Comparison of ENCODE assay signal across 13 cellular contexts in genomic region chr1:3174487-3175247, GRCh38.
DNase-seq lines count a peak whose midpoint lies in the region; ATAC-seq and TF ChIP-seq lines count a peak whose summit lies in the region.
"Had no signal": no experiment of that assay in that cellular context is flagged by ENCODE, and none has a peak within 500 bp of the region (broad histone marks: within the 10 kb centered on the region; RNA-seq: fewer than 3 reads in every experiment).

No MANE protein-coding gene starts in this region.

- H3K36me3 ChIP-seq in upper lobe of right lung = no peaks in the 10 kb centered on the region

- DNase-seq in SKM-1 treated with dmso at 0.1 percent for 144 hours (lab: John Stamatoyannopoulos, UW; ENCODE audit: unreplicated experiment) (peak; percentile 57), SKM-1 (lab: John Stamatoyannopoulos, UW; ENCODE audit: unreplicated experiment) (no peak), fibroblast of mammary gland (ENCODE audit: low read depth) (peak; percentile 6), mucosa of gallbladder (ENCODE audit: low spot score) (peak; percentile 62), upper lobe of right lung (peak; percentile 85), ACHN (no peak), NCI-H524 treated with DMSO at 0.1 percent for 48 hours (lab: John Stamatoyannopoulos, UW) (no peak), NCI-H1092 (lab: John Stamatoyannopoulos, UW) (no peak)
- DNase-seq: 8988T; activated CD8-positive, alpha-beta T cell treated with anti-CD3 and anti-CD28 coated beads for 36 hours; NCI-H1105; SIG-M5; stimulated activated CD4-positive, alpha-beta T cell treated with anti-CD3 and anti-CD28 coated beads, Interleukin-12 subunit alpha, Interleukin-12 subunit beta, amount 100 ng/mL, for 4 hours had no signal

- H3K4me1 ChIP-seq in upper lobe of right lung = peaks cover 42% of the 10 kb centered on the region

- peak overlapping the region; percentile 58 for H3K27ac ChIP-seq in upper lobe of right lung

- H3K4me3 ChIP-seq in fibroblast of mammary gland (ENCODE audit: control insufficient read depth, low read depth, low read length) (no peak overlapping the region), upper lobe of right lung (no peak overlapping the region)

- ATAC-seq in upper lobe of right lung = peak; percentile 73
- ATAC-seq: activated CD8-positive, alpha-beta T cell treated with anti-CD3 and anti-CD28 coated beads for 36 hours had no signal

- H3K27me3 ChIP-seq in upper lobe of right lung = no peaks in the 10 kb centered on the region

- no peaks in the 10 kb centered on the region for H3K9me3 ChIP-seq in upper lobe of right lung

- in situ Hi-C loops in ACHN (cut with HindIII; ENCODE audit: low pct_ligation_motif_present, low pct_unique_long_range_greater_than_20kb, low sequenced_read_pairs) = no loop called here

- TF ChIP-seq CTCF in fibroblast of mammary gland (conservative IDR thresholded peaks at IDR 0.05; ENCODE audit: control insufficient read depth, insufficient read depth, low read depth, low read length) (no peak), upper lobe of right lung (IDR thresholded peaks at IDR 0.05) (no peak)

- intact Hi-C loops in upper lobe of right lung (cut with DNase I) = no loop called here

Comparison
In these comparisons a context has a peak if more than half of its experiments do, and no peak if none do; other contexts are left out.
1. DNase-seq: peak in SKM-1 treated with dmso at 0.1 percent for 144 hours (single experiment), fibroblast of mammary gland (single experiment), mucosa of gallbladder (single experiment) and upper lobe of right lung (single experiment); none in SKM-1 (single experiment), ACHN (single experiment), NCI-H524 treated with DMSO at 0.1 percent for 48 hours (single experiment) and NCI-H1092 (single experiment).